8 cellular contexts compared by ENCODE assay signal in the genomic region with DNA sequence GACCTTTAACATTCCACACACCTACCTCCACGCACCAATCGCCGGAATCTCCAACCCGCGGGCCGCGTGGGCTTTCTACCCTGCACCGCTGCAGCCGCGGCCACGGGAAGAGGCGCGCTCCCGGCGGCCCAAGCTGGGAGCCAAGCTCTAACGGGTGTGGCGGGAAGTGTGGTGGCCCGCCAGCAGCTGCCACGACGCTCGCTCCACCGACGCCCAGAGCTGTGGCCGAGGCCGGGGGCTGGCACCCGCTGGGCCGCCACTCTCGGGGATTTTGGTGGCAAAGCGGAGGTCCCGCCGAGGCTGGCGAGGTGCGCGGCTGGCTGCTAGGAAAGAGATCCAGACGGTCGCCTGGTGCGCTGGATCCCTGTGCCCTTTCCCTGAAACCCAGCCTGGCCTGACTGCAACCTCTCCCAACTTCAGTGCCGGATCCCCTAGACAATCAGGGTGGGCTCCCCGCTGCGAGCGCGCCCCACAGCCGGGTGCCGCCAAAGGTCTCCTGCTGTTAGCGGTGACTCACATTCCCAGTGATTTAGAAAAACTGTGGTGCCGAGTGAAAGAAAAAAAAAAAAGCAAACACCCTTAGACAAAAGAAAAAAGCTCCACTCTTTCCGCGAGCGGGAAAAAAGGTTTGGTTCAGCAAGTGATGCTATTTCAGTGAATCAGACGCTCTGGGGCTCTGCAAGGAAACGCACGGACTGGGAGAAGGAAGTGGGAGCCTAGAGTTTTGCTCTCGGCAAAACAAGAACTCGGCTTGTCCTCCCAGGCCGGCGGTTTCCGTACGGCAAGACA. TPM values are rescaled to one million over a fixed set of nuclear protein-coding genes. Genes with fewer than 3 reads are reported as not detected.
DNase-seq lines count a peak whose midpoint lies in the region; ATAC-seq, FAIRE-seq and TF ChIP-seq lines count a peak whose summit lies in the region.

No MANE protein-coding gene starts in this region.

- peaks cover 28 to 51% (median 41%) of the 10 kb centered on the region in 3 donors for H3K27me3 Mint-ChIP-seq in immature natural killer cell (ENCODE audit: low read depth in 3 of 3)

- H2AFZ ChIP-seq in OCI-LY3 (ENCODE audit: low read depth, low read length) (no peak overlapping the region), GM12878 (ENCODE audit: control insufficient read depth, low read depth, low read length) (no peak overlapping the region)

- POLR2A ChIA-PET in GM12878 (lab: Charles Lee): interaction anchor here (0.7 kb wide), 1 partner anchor 259 kb away, joined by 3 read pairs; no protein-coding TSS in a partner anchor

- no peak for TF ChIP-seq POLR2A in GM12878 (IDR thresholded peaks at IDR 0.05; ENCODE audit: low read depth, low read length)
- no peak for TF ChIP-seq POLR2A in spleen (IDR thresholded peaks at IDR 0.05)

- TF ChIP-seq RAD21 in GM12878 (IDR thresholded peaks at IDR 0.05; ENCODE audit: insufficient read depth, low read depth, low read length): no peak

- H3K4me1 Mint-ChIP-seq in immature natural killer cell: peaks cover 44 to 52% of the 10 kb centered on the region in 2 donors

- H3K27me3 ChIP-seq in OCI-LY3 (ENCODE audit: low read depth, low read length) (peaks cover 56% of the 10 kb centered on the region), GM12878 (replicated peaks in 1 of 2; ENCODE audit: control insufficient read depth in 2 of 2, insufficient read depth in 2 of 2, low read length in 1 of 2) (peaks cover 11 to 41% of the 10 kb centered on the region in 2 experiments), spleen (replicated peaks in 1 of 7) (peaks cover 7 to 76% (median 56%) of the 10 kb centered on the region in 7 donors)

- H3K4me1 ChIP-seq in OCI-LY3 (ENCODE audit: low read length): peaks cover 37% of the 10 kb centered on the region
- H3K4me1 ChIP-seq in GM12878 (ENCODE audit: control insufficient read depth, insufficient read depth, low read length): peaks cover 38% of the 10 kb centered on the region
- peaks cover 35 to 58% (median 49%) of the 10 kb centered on the region in 6 donors for H3K4me1 ChIP-seq in spleen

- H3K9me3 ChIP-seq in OCI-LY3 (ENCODE audit: insufficient read depth, low read length): peaks cover 11% of the 10 kb centered on the region; the same call in 1 of the 2 replicates
- no peaks in the 10 kb centered on the region; the same call in 2 of the 3 replicates for H3K9me3 ChIP-seq in GM12878 (replicated peaks; ENCODE audit: control insufficient read depth, insufficient read depth, low read length)
- no peaks in the 10 kb centered on the region for H3K9me3 ChIP-seq in spleen

- no peaks in the 10 kb centered on the region for H3K36me3 ChIP-seq in OCI-LY3 (replicated peaks; ENCODE audit: low read depth, low read length)
- H3K36me3 ChIP-seq in GM12878 (ENCODE audit: control insufficient read depth in 2 of 2, insufficient read depth in 2 of 2, low read length in 1 of 2): no peaks in the 10 kb centered on the region
- no peaks in the 10 kb centered on the region for H3K36me3 ChIP-seq in spleen

- H3K27ac ChIP-seq in OCI-LY3 (ENCODE audit: low read length): no peak overlapping the region
- H3K27ac ChIP-seq in GM12878 (ENCODE audit: control insufficient read depth, insufficient read depth): no peak overlapping the region
- H3K27ac ChIP-seq in spleen: peak overlapping the region in 2 of 8 donors; percentile 91 to 93

- no peak overlapping the region for H3K9ac ChIP-seq in OCI-LY3 (ENCODE audit: low read length)
- no peak overlapping the region for H3K9ac ChIP-seq in GM12878 (ENCODE audit: control insufficient read depth, insufficient read depth, low read length)

- H3K4me3 ChIP-seq in OCI-LY3 (ENCODE audit: low read length) (peak overlapping the region; percentile 50; the same call in 1 of the 2 replicates), GM12878 (no peak overlapping the region), spleen (peak overlapping the region; percentile 24 to 90 (median 81))

- no peak for TF ChIP-seq CTCF in OCI-LY3 (IDR thresholded peaks at IDR 0.05; ENCODE audit: low read depth, low read length)
- TF ChIP-seq CTCF in GM12878 (IDR thresholded peaks at IDR 0.05 in 2 of 3, conservative IDR thresholded peaks at IDR 0.05 in 1 of 3; ENCODE audit: control insufficient read depth in 2 of 3, extremely low read depth in 1 of 3, insufficient read depth in 1 of 3, low read depth in 3 of 3, low read length in 3 of 3): no peak
- no peak for TF ChIP-seq CTCF in spleen (IDR thresholded peaks at IDR 0.05 in 8 of 11, conservative IDR thresholded peaks at IDR 0.05 in 3 of 11)

- H3K4me3 Mint-ChIP-seq in immature natural killer cell: peak overlapping the region; percentile 83 to 96 (median 85)

- no peaks in the 10 kb centered on the region for H3K36me3 Mint-ChIP-seq in immature natural killer cell

- peaks cover 16% of the 10 kb centered on the region for H3K79me2 ChIP-seq in OCI-LY3 (ENCODE audit: low read length)
- H3K79me2 ChIP-seq in GM12878 (ENCODE audit: control insufficient read depth, insufficient read depth, low read length): peaks cover 8% of the 10 kb centered on the region

- DNase-seq in EL: peak; percentile 65
- no peak for DNase-seq in GM12878 (ENCODE audit: low read depth, low spot score)
- DNase-seq in immature natural killer cell: peak; percentile 27 to 30 (median 28)
- peak; percentile 84 for DNase-seq in spleen
- DNase-seq in NCI-H2081 (lab: John Stamatoyannopoulos, UW): no peak
- DNase-seq in OCI-M2 (lab: John Stamatoyannopoulos, UW; ENCODE audit: unreplicated experiment): no peak
- DNase-seq in NCI-H446 treated with DMSO at 0.1 percent for 48 hours (lab: John Stamatoyannopoulos, UW): no peak

- no TSS peak for BruUV-seq in GM12878 (replicated peaks; lab: Mats Ljungman, UMichigan)

- SMC1A ChIA-PET in GM12878 (lab: Charles Lee; ENCODE audit: uncharacterized antibody, unreplicated experiment): interaction anchor here (0.6 to 1.6 kb wide), 8 partner anchors 31 to 310 kb away, joined by 3 to 5 read pairs (median 4); no protein-coding TSS in a partner anchor

- in situ Hi-C loops in GM12878 (cut with MboI): loop anchor here (5.0 to 10.0 kb wide), 2 partner anchors 306 to 587 kb away; no protein-coding TSS in a partner anchor

- RAD21 ChIA-PET in GM12878 (lab: Charles Lee; ENCODE audit: unreplicated experiment): interaction anchor here (0.7 to 2.2 kb wide), 8 partner anchors 8 to 306 kb away, joined by 3 to 11 read pairs (median 4); no protein-coding TSS in a partner anchor

- H3K27ac Mint-ChIP-seq in immature natural killer cell: peak overlapping the region in 2 of 6 donors; percentile 3 to 56

- no peak for FAIRE-seq in GM12878 (lab: Jason Lieb, UNC)

- no peak for TF ChIP-seq EP300 in GM12878 (IDR thresholded peaks at IDR 0.05; ENCODE audit: borderline replicate concordance in 1 of 2, control insufficient read depth in 1 of 2, low read depth in 2 of 2, low read length in 2 of 2)

- peaks cover 31% of the 10 kb centered on the region for H4K20me1 ChIP-seq in OCI-LY3 (ENCODE audit: insufficient read depth, low read length)
- H4K20me1 ChIP-seq in GM12878 (ENCODE audit: control insufficient read depth, insufficient read depth): no peaks in the 10 kb centered on the region

- no peak for ATAC-seq in GM12878

- CTCF ChIA-PET in GM12878 (lab: Yijun Ruan, JAX): interaction anchor here (1.1 to 2.2 kb wide), 10 partner anchors 8 to 584 kb away, joined by 3 to 16 read pairs (median 4); no protein-coding TSS in a partner anchor

- peak overlapping the region; percentile 67 for H3K4me2 ChIP-seq in OCI-LY3 (ENCODE audit: low read length)
- H3K4me2 ChIP-seq in GM12878 (ENCODE audit: control insufficient read depth, insufficient read depth): peak overlapping the region; percentile 65

- no peaks in the 10 kb centered on the region for H3K9me3 Mint-ChIP-seq in immature natural killer cell

- 6% methylated on average over 57 of the region's 58 CpGs for WGBS in GM12878 (ENCODE audit: insufficient coverage, insufficient replicate concordance, low lambda C conversion rate, missing lambda C conversion rate)
- WGBS in spleen, 5 donors: 2 to 7% (median 3%) methylated on average over 34 to 58 of the region's 58 CpGs

- intact Hi-C loops in GM12878 (cut with micrococcal nuclease; ENCODE audit: unreplicated experiment) (loop anchor here (2.0 to 10.0 kb wide), 4 partner anchors 241 to 579 kb away; no protein-coding TSS in a partner anchor), spleen (cut with DNase I; ENCODE audit: low total_unique reads) (loop anchor here (10.0 kb wide), 1 partner anchor 577 kb away; no protein-coding TSS in a partner anchor)

TF ChIP-seq in GM12878, 131 proteins besides CTCF, POLR2A, EP300 and RAD21 (continues in another document):
- no peak for TF ChIP-seq USF1 (IDR thresholded peaks at IDR 0.05; ENCODE audit: borderline replicate concordance, extremely low read length, insufficient read depth, low read depth, low read length)

RNA-seq across cellular contexts. Expression of gene BCL2L11, which starts 2.9 kb away (rescaled TPM):
- 23.2 and 32.3 TPM in 2 replicates for total RNA-seq in GM12878 (2013; cell fraction: nucleolus; rRNA removed)
- 0.60 and 1.0 TPM in 2 replicates for total RNA-seq in GM12878 (2014; rRNA removed)
- total RNA-seq in GM12878 (2014; rRNA removed; fragmentation: Illumina TruSeq; extraction: Trizol): 0.88 and 1.2 TPM in 2 replicates
- total RNA-seq in GM12878 (2021): 2.5 and 4.8 TPM in 2 replicates
- polyA plus RNA-seq in GM12878 (2011; ENCODE audit: low read depth): 3.3 TPM
- polyA plus RNA-seq in GM12878 (2011; rRNA removed): 9.5 and 10.1 TPM in 2 replicates
- 9.0 and 15.4 TPM in 2 replicates for polyA plus RNA-seq in GM12878 (2011; cell fraction: cytosol; rRNA removed)
- polyA plus RNA-seq in GM12878 (2011; cell fraction: nucleus; rRNA removed): 20.8 and 25.6 TPM in 2 replicates
- 4.1 and 6.3 TPM in 2 replicates for polyA plus RNA-seq in GM12878 (2012)
- 3.3 and 3.6 TPM in 2 replicates for polyA plus RNA-seq in GM12878 (2014; fragmentation: Illumina TruSeq; extraction: Trizol)
- under 1 TPM; 0.29 to 0.64 TPM for polyA plus RNA-seq in GM12878 (2014; fragmentation: Nextera tagmentation; extraction: Ambion mirVana)
- polyA plus RNA-seq in GM12878 (2014; rRNA removed): 1.8 and 2.9 TPM in 2 replicates
- under 1 TPM; 0.63 to 0.90 TPM for polyA plus RNA-seq in GM12878 (2016; fragmentation: Nextera tagmentation; extraction: Ambion mirVana)
- polyA minus RNA-seq in GM12878 (2011; rRNA and poly(A)+ RNA removed): 11.8 and 11.9 TPM in 2 replicates
- polyA minus RNA-seq in GM12878 (2011; cell fraction: cytosol; rRNA and poly(A)+ RNA removed): 7.2 and 16.8 TPM in 2 replicates
- 22.4 and 45.4 TPM in 2 replicates for polyA minus RNA-seq in GM12878 (2011; cell fraction: nucleus; rRNA and poly(A)+ RNA removed)
- polyA plus RNA-seq in immature natural killer cell: 1 to 10 TPM; 2.0 to 5.4 (median 4.8) TPM
- total RNA-seq in spleen: 10 to 100 TPM; 28.7 to 95.2 (median 39.9) TPM
- 1 to 10 TPM; 4.6 to 8.8 (median 6.9) TPM for polyA plus RNA-seq in spleen

Comparison
In these comparisons a context has a peak if more than half of its experiments do, and no peak if none do; other contexts are left out.
1. DNase-seq: peak in EL (single experiment), immature natural killer cell (3 of 3) and spleen (single experiment); none in GM12878 (single experiment), NCI-H2081 (0 of 2), OCI-M2 (single experiment) and NCI-H446 treated with DMSO at 0.1 percent for 48 hours (single experiment).